ENCODE assay signal across 30 cellular contexts in the genomic region with DNA sequence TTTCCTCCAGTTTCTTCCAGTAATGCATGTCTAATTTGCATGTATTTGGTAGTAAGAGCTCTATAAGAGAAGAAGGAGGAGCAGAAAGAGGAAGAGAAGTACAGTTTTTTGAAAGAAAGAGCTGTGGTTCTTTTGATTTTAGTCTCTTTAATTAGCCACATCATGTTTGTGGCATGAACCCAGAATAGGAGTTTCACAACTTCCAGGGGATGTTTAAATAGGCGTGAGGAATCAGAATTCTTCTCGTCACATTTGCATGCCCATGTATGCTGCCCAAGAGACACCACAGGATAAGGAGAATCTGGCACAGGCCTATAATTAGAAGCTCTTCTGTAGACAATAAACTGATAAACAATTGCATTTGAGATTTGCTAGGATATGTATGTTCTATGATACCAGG.
DNase-seq lines count a peak whose midpoint lies in the region; ATAC-seq and TF ChIP-seq lines count a peak whose summit lies in the region.
"Had no signal": no experiment of that assay in that cellular context is flagged by ENCODE, and none has a peak within 500 bp of the region (broad histone marks: within the 10 kb centered on the region; RNA-seq: fewer than 3 reads in every experiment).

No MANE protein-coding gene starts in this region.

- no peaks in the 10 kb centered on the region for H3K9me3 ChIP-seq in SK-N-MC (ENCODE audit: low read depth, low read length)
- H3K9me3 ChIP-seq in CD8-positive, alpha-beta T cell (ENCODE audit: low read length): no peaks in the 10 kb centered on the region
- H3K9me3 ChIP-seq: esophagus muscularis mucosa, gastrocnemius medialis, neutrophil, sigmoid colon, thoracic aorta had no signal

- H3K4me1 Mint-ChIP-seq in CD8-positive, alpha-beta T cell (ENCODE audit: low read depth): no peaks in the 10 kb centered on the region
- H3K4me1 Mint-ChIP-seq: activated naive CD4-positive, alpha-beta T cell treated with anti-CD3 and anti-CD28 coated beads, Interleukin-2, amount 50 U/mL, for 24 hours had no signal

- H3K27ac Mint-ChIP-seq in CD8-positive, alpha-beta T cell: no peak overlapping the region
- H3K27ac Mint-ChIP-seq: activated CD4-positive, alpha-beta memory T cell treated with anti-CD3 and anti-CD28 coated beads for 36 hours; activated naive CD4-positive, alpha-beta T cell treated with anti-CD3 and anti-CD28 coated beads, Interleukin-2, amount 50 U/mL, for 24 hours; effector memory CD8-positive, alpha-beta T cell; progenitor cell of endocrine pancreas; stimulated activated naive CD8-positive, alpha-beta T cell treated with anti-CD3 and anti-CD28 coated beads, Interleukin-15, Interleukin-2, amounts not matched to agents 100 ng/mL and 50 ng/mL, for 24 hours had no signal

- DNase-seq in SKM-1 treated with dmso at 0.1 percent for 144 hours (lab: John Stamatoyannopoulos, UW; ENCODE audit: unreplicated experiment) (peak; percentile 10), SKM-1 (lab: John Stamatoyannopoulos, UW; ENCODE audit: unreplicated experiment) (no peak), SK-N-MC (ENCODE audit: low read depth, low spot score) (no peak), fibroblast of gingiva (ENCODE audit: low read depth) (peak; percentile 14), NCI-H1092 (lab: John Stamatoyannopoulos, UW) (no peak), Right ventricle myocardium superior (no peak)
- DNase-seq in CD8-positive, alpha-beta T cell: no peak
- DNase-seq in activated naive CD4-positive, alpha-beta T cell treated with Interleukin-2 at 50 U/mL for 16 hours: no peak
- DNase-seq: 8988T; activated CD4-positive, alpha-beta memory T cell treated with anti-CD3 and anti-CD28 coated beads for 36 hours; activated CD4-positive, CD25-positive, alpha-beta regulatory T cell treated with anti-CD3 and anti-CD28 coated beads, Interleukin-2, amount 50 U/mL, for 72 hours; activated CD8-positive, alpha-beta memory T cell treated with anti-CD3 and anti-CD28 coated beads, Interleukin-2, amount 50 U/mL, for 48 hours; cortex of kidney; DMS153; effector memory CD8-positive, alpha-beta T cell; gastrocnemius medialis; NCI-H1417 treated with DMSO at 0.1 percent for 48 hours; NCI-H2081; NCI-H345; NCI-H82; sigmoid colon had no signal

- no peak overlapping the region for H3K4me3 ChIP-seq in SK-N-MC
- no peak overlapping the region for H3K4me3 ChIP-seq in CD8-positive, alpha-beta T cell (ENCODE audit: low read depth, low read length)
- H3K4me3 ChIP-seq: esophagus muscularis mucosa, gastrocnemius medialis, hepatocyte, sigmoid colon, thoracic aorta had no signal

- peaks cover 5% of the 10 kb centered on the region for H3K27me3 Mint-ChIP-seq in CD8-positive, alpha-beta T cell (ENCODE audit: low read depth)

- H3K9ac ChIP-seq in SK-N-MC (ENCODE audit: insufficient read length): no peak overlapping the region

- H3K27ac ChIP-seq in SK-N-MC: peak overlapping the region; percentile 17; the same call in 1 of the 2 replicates
- H3K27ac ChIP-seq in CD8-positive, alpha-beta T cell (ENCODE audit: low read depth, low read length): no peak overlapping the region
- H3K27ac ChIP-seq: esophagus muscularis mucosa, gastrocnemius medialis, hepatocyte, neutrophil, sigmoid colon, thoracic aorta had no signal

- CTCF ChIA-PET in CD8-positive, alpha-beta T cell (lab: Charles Lee): no interaction called here

- H3K9me3 Mint-ChIP-seq in CD8-positive, alpha-beta T cell: no peaks in the 10 kb centered on the region
- H3K9me3 Mint-ChIP-seq: activated CD4-positive, alpha-beta memory T cell treated with anti-CD3 and anti-CD28 coated beads for 36 hours; activated naive CD4-positive, alpha-beta T cell treated with anti-CD3 and anti-CD28 coated beads, Interleukin-2, amount 50 U/mL, for 24 hours had no signal

- no peaks in the 10 kb centered on the region for H3K36me3 ChIP-seq in SK-N-MC (ENCODE audit: insufficient read depth, low read length)
- no peaks in the 10 kb centered on the region for H3K36me3 ChIP-seq in CD8-positive, alpha-beta T cell (ENCODE audit: insufficient read depth, low read length)
- H3K36me3 ChIP-seq: esophagus muscularis mucosa, gastrocnemius medialis, neutrophil, sigmoid colon, thoracic aorta had no signal

- H3K27me3 ChIP-seq in CD8-positive, alpha-beta T cell (ENCODE audit: insufficient read depth, low read length): no peaks in the 10 kb centered on the region
- H3K27me3 ChIP-seq: esophagus muscularis mucosa, gastrocnemius medialis, hepatocyte, neutrophil, sigmoid colon had no signal

- no peak for TF ChIP-seq CTCF in CD8-positive, alpha-beta T cell (IDR thresholded peaks at IDR 0.05)

- ATAC-seq in CD8-positive, alpha-beta T cell: no peak
- ATAC-seq in Right ventricle myocardium superior (ENCODE audit: poor library complexity): no peak
- ATAC-seq: effector memory CD8-positive, alpha-beta T cell; gastrocnemius medialis; left cardiac atrium; Right ventricle myocardium inferior had no signal

- no peaks in the 10 kb centered on the region for H3K4me1 ChIP-seq in CD8-positive, alpha-beta T cell (ENCODE audit: insufficient read depth, low read length)
- H3K4me1 ChIP-seq: esophagus muscularis mucosa, gastrocnemius medialis had no signal

- H3K4me3 Mint-ChIP-seq in CD8-positive, alpha-beta T cell: no peak overlapping the region
- H3K4me3 Mint-ChIP-seq: activated CD4-positive, alpha-beta memory T cell treated with anti-CD3 and anti-CD28 coated beads for 36 hours; activated naive CD4-positive, alpha-beta T cell treated with anti-CD3 and anti-CD28 coated beads, Interleukin-2, amount 50 U/mL, for 24 hours; effector memory CD8-positive, alpha-beta T cell; stimulated activated naive CD8-positive, alpha-beta T cell treated with anti-CD3 and anti-CD28 coated beads, Interleukin-15, Interleukin-2, amounts not matched to agents 100 ng/mL and 50 ng/mL, for 24 hours had no signal

- H3K36me3 Mint-ChIP-seq in CD8-positive, alpha-beta T cell: no peaks in the 10 kb centered on the region
- H3K36me3 Mint-ChIP-seq: activated CD4-positive, alpha-beta memory T cell treated with anti-CD3 and anti-CD28 coated beads for 36 hours; activated naive CD4-positive, alpha-beta T cell treated with anti-CD3 and anti-CD28 coated beads, Interleukin-2, amount 50 U/mL, for 24 hours had no signal

- intact Hi-C loops in CD8-positive, alpha-beta T cell (cut with DNase I, micrococcal nuclease): no loop called here
- intact Hi-C loops in Right ventricle myocardium superior (cut with DNase I): no loop called here

- POLR2A ChIA-PET in CD8-positive, alpha-beta T cell (lab: Charles Lee): no interaction called here

Comparison
In these comparisons a context has a peak if more than half of its experiments do, and no peak if none do; other contexts are left out.
1. DNase-seq: peak in SKM-1 treated with dmso at 0.1 percent for 144 hours (single experiment) and fibroblast of gingiva (single experiment); none in SKM-1 (single experiment), SK-N-MC (single experiment), CD8-positive, alpha-beta T cell (0 of 7), NCI-H1092 (single experiment), Right ventricle myocardium superior (single experiment) and activated naive CD4-positive, alpha-beta T cell treated with Interleukin-2 at 50 U/mL for 16 hours (single experiment).